13 cellular contexts compared by ENCODE assay signal in genomic region chr4:71608674-71609062, GRCh38.
"Had no signal": no experiment of that assay in that cellular context is flagged by ENCODE, and none has a peak within 500 bp of the region (broad histone marks: within the 10 kb centered on the region; RNA-seq: fewer than 3 reads in every experiment).

No MANE protein-coding gene starts in this region.

- H3K27me3 ChIP-seq: adrenal gland, body of pancreas had no signal

- H3K27ac Mint-ChIP-seq: activated T-helper 2 cell treated with anti-CD3 and anti-CD28 coated beads, Interferon-gamma antibody, Interleukin-2, Interleukin-4, amounts not matched to agents 10 μg/mL and 5 μg/mL and 100 μg/mL, durations not matched to agents 14 hours and 24 hours and 36 hours; effector memory CD8-positive, alpha-beta T cell had no signal

- DNase-seq: activated CD4-positive, alpha-beta T cell treated with anti-CD3 and anti-CD28 coated beads, Interleukin-2, amount 50 U/mL, for 1 hour; activated naive CD4-positive, alpha-beta T cell treated with anti-CD3 and anti-CD28 coated beads, Interleukin-2, amount 50 U/mL, for 16 hours; activated T-cell treated with anti-CD3 and anti-CD28 coated beads for 4 hours; adrenal gland; body of pancreas; effector memory CD8-positive, alpha-beta T cell; hippocampal formation; naive B cell; stimulated activated naive CD4-positive, alpha-beta T cell; T-helper 2 cell had no signal

- H3K27ac ChIP-seq: adrenal gland, skin epidermis had no signal

- H3K4me3 Mint-ChIP-seq: central memory CD8-positive, alpha-beta T cell; effector memory CD8-positive, alpha-beta T cell; naive B cell had no signal

- H3K4me1 Mint-ChIP-seq: central memory CD8-positive, alpha-beta T cell; naive B cell had no signal

- H3K36me3 ChIP-seq: adrenal gland had no signal

- H3K9me3 ChIP-seq: adrenal gland, body of pancreas had no signal

- H3K4me3 ChIP-seq: adrenal gland, body of pancreas, skin epidermis had no signal

- ATAC-seq: effector memory CD8-positive, alpha-beta T cell had no signal

- H3K4me1 ChIP-seq: adrenal gland had no signal
